Comparison of ENCODE assay signal across 15 cellular contexts in genomic region chr3:186502138-186502941, GRCh38. TPM values are rescaled to one million over a fixed set of nuclear protein-coding genes. Genes with fewer than 3 reads are reported as not detected.
A peak's percentile ranks its signal among the peaks of the same experiment; 100 is the strongest.
DNase-seq lines count a peak whose midpoint lies in the region; TF ChIP-seq lines count a peak whose summit lies in the region.
"Had no signal": no experiment of that assay in that cellular context is flagged by ENCODE, and none has a peak within 500 bp of the region (broad histone marks: within the 10 kb centered on the region; RNA-seq: fewer than 3 reads in every experiment).

No MANE protein-coding gene starts in this region.

- DNase-seq in NCI-H187 treated with DMSO at 0.1 percent for 48 hours (lab: John Stamatoyannopoulos, UW) (peak; percentile 26), NCI-H187 (lab: John Stamatoyannopoulos, UW) (no peak), NCI-H345 (lab: John Stamatoyannopoulos, UW) (peak; percentile 48), osteoblast (ENCODE audit: insufficient read length, low spot score, missing footprints) (no peak), epidermal melanocyte (ENCODE audit: insufficient read length, low spot score) (no peak), NCI-H1930 (lab: John Stamatoyannopoulos, UW) (no peak), mammary epithelial cell (no peak)
- DNase-seq: activated CD4-positive, alpha-beta T cell treated with anti-CD3 and anti-CD28 coated beads for 1 hour; activated naive CD4-positive, alpha-beta T cell; islet precursor cell; NCI-H526 treated with DMSO at 0.1 percent for 48 hours had no signal

- CTCF ChIA-PET in mammary epithelial cell (lab: Charles Lee; ENCODE audit: low non-redundant PET): no interaction called here

- H2AFZ ChIP-seq in osteoblast (ENCODE audit: low read length) (no peak overlapping the region), mammary epithelial cell (ENCODE audit: low read depth, low read length) (no peak overlapping the region)

- H4K20me1 ChIP-seq in osteoblast (ENCODE audit: insufficient read depth, low read length) (no peaks in the 10 kb centered on the region), mammary epithelial cell (ENCODE audit: insufficient read depth, low read length) (no peaks in the 10 kb centered on the region)

- H3K9me3 ChIP-seq in ectodermal cell (ENCODE audit: control insufficient read depth, low read length): no peaks in the 10 kb centered on the region
- H3K9me3 ChIP-seq in osteoblast (ENCODE audit: low read depth, low read length): no peaks in the 10 kb centered on the region
- H3K9me3 ChIP-seq in mammary epithelial cell (replicated peaks; ENCODE audit: insufficient read depth, low read length): no peaks in the 10 kb centered on the region
- H3K9me3 ChIP-seq: SJSA1 had no signal

- BruUV-seq in mammary epithelial cell (replicated peaks; lab: Mats Ljungman, UMichigan): no TSS peak

- H3K4me1 ChIP-seq in ectodermal cell (ENCODE audit: control insufficient read depth, insufficient read depth, low read length): peaks cover 28% of the 10 kb centered on the region
- no peaks in the 10 kb centered on the region for H3K4me1 ChIP-seq in osteoblast (ENCODE audit: insufficient read depth, low read length)
- H3K4me1 ChIP-seq in mammary epithelial cell (ENCODE audit: insufficient read depth, low read length): no peaks in the 10 kb centered on the region
- H3K4me1 ChIP-seq: SJSA1 had no signal

- peak overlapping the region; percentile 25 for H3K4me2 ChIP-seq in osteoblast (ENCODE audit: insufficient read depth, low read length)
- H3K4me2 ChIP-seq in mammary epithelial cell (ENCODE audit: insufficient read depth, low read depth, low read length): no peak overlapping the region

- H3K27me3 ChIP-seq in ectodermal cell (ENCODE audit: control insufficient read depth, insufficient read depth, low read length, poor library complexity, severe bottlenecking): no peaks in the 10 kb centered on the region
- H3K27me3 ChIP-seq in osteoblast (ENCODE audit: insufficient read depth, low read length): peaks cover 15% of the 10 kb centered on the region
- peaks cover 2% of the 10 kb centered on the region for H3K27me3 ChIP-seq in mammary epithelial cell (ENCODE audit: insufficient read depth, low read length)
- H3K27me3 ChIP-seq: SJSA1 had no signal

- in situ Hi-C loops in mammary epithelial cell (cut with MboI; ENCODE audit: low sequenced_read_pairs in 2 of 2): no loop called here

- no peak overlapping the region for H3K4me3 ChIP-seq in ectodermal cell (ENCODE audit: insufficient read depth, low read depth, low read length)
- H3K4me3 ChIP-seq in osteoblast (ENCODE audit: insufficient read depth, low read length): peak overlapping the region; percentile 36
- H3K4me3 ChIP-seq in mammary epithelial cell (replicated peaks in 1 of 3; ENCODE audit: insufficient read depth in 1 of 3, low read depth in 2 of 3, low read length in 3 of 3): no peak overlapping the region
- H3K4me3 ChIP-seq: SJSA1 had no signal

- H3K36me3 ChIP-seq in ectodermal cell (ENCODE audit: control insufficient read depth, insufficient read depth, low read length): no peaks in the 10 kb centered on the region
- H3K36me3 ChIP-seq in osteoblast (ENCODE audit: insufficient read depth, low read length): no peaks in the 10 kb centered on the region
- H3K36me3 ChIP-seq in mammary epithelial cell (ENCODE audit: insufficient read depth, low read length): no peaks in the 10 kb centered on the region
- H3K36me3 ChIP-seq: SJSA1 had no signal

- no peak overlapping the region for H3K9ac ChIP-seq in mammary epithelial cell (ENCODE audit: insufficient read depth, low read length)

- TF ChIP-seq CTCF in osteoblast (IDR thresholded peaks at IDR 0.05; ENCODE audit: extremely low read depth, low read depth, low read length) (no peak), mammary epithelial cell (conservative IDR thresholded peaks at IDR 0.05 in 1 of 2, IDR thresholded peaks at IDR 0.05 in 1 of 2; ENCODE audit: extremely low read depth in 1 of 2, insufficient read depth in 1 of 2, low read depth in 1 of 2, low read length in 2 of 2) (no peak)

- intact Hi-C loops in mammary epithelial cell (cut with micrococcal nuclease): no loop called here

- dilution Hi-C loops in mammary epithelial cell (cut with HindIII; ENCODE audit: low sequenced_read_pairs): no loop called here

- 43 to 57% methylated on average over 3 to 5 of the region's 5 CpGs for WGBS in ectodermal cell, 2 experiments
- WGBS in mammary epithelial cell (ENCODE audit: low coverage, missing lambda C conversion rate): 52% methylated on average over 4 of the region's 5 CpGs

- H3K27ac ChIP-seq in ectodermal cell (ENCODE audit: insufficient read depth, low read depth, low read length, poor library complexity, severe bottlenecking) (peak overlapping the region; percentile 54), osteoblast (ENCODE audit: low read depth, low read length) (no peak overlapping the region), mammary epithelial cell (ENCODE audit: insufficient read depth, low read depth, low read length) (no peak overlapping the region)
- H3K27ac ChIP-seq: 22Rv1, HL-60, SJSA1 had no signal

- H3K79me2 ChIP-seq in osteoblast (ENCODE audit: insufficient read depth, low read length): no peaks in the 10 kb centered on the region
- H3K79me2 ChIP-seq in mammary epithelial cell (ENCODE audit: insufficient read depth, low read length): no peaks in the 10 kb centered on the region

RNA-seq across cellular contexts. Expression of gene CRYGS, which starts 41.8 kb away (rescaled TPM):
- polyA plus RNA-seq in ectodermal cell (2013, experiment 1 of 4): 3.3 TPM
- polyA plus RNA-seq in ectodermal cell (2013, experiment 2 of 4): 3.8 TPM
- 1.5 TPM for polyA plus RNA-seq in ectodermal cell (2013, experiment 3 of 4)
- polyA plus RNA-seq in ectodermal cell (2013, experiment 4 of 4): 3.0 TPM
- total RNA-seq in osteoblast: 0.88 and 1.8 TPM in 2 replicates
- 1 to 10 TPM; 1.5 to 3.6 TPM for total RNA-seq in mammary epithelial cell
- 1.1 TPM for polyA plus RNA-seq in mammary epithelial cell
- not detected for polyA minus RNA-seq in mammary epithelial cell

Comparison
In these comparisons a context has a peak if more than half of its experiments do, and no peak if none do; other contexts are left out.
1. DNase-seq: peak in NCI-H187 treated with DMSO at 0.1 percent for 48 hours (single experiment) and NCI-H345 (single experiment); none in NCI-H187 (0 of 2), osteoblast (single experiment), epidermal melanocyte (single experiment), NCI-H1930 (0 of 2) and mammary epithelial cell (single experiment).